Comparison of ENCODE assay signal across 8 cellular contexts in the genomic region with DNA sequence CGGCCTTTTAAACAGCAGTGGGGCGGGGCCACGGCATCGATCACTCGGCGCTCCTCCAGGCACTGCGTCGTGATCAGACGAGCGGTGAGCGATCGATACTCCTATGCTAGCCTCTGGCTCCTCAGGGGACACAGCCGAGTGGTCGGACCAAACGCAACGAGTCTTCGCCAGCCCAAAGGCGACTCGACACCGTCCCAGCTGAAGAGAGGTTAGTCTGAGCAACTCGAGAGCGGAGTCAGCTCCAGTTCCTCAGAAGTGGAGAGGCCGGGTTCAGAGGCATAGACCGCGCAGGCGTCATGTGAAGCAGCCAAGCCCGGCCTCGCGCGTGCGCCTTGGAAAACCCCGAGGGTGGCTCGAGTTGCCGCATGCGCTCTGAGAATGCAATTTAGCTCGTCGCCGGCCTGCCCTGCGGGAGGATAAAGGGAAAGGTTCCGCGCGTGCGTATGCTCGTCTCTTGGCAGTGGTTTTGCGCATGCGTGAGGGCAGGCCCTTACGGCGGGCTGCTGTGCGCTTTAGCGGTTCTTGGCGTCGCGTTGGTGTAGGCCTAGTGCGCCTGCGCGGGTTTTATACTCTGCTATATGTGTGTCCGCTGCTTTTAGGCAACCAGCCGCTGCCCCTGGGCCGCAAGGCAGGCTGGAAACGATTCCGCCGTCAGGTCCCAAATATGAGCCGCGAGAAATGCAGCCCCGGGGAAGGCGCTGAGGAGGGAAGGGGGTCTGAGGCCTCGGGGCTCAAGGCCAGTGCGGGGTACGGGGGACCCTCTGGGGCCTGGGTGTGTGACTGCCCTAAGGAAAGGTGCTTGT. TPM values are rescaled to one million over a fixed set of nuclear protein-coding genes. Genes with fewer than 3 reads are reported as not detected.
DNase-seq lines count a peak whose midpoint lies in the region; ATAC-seq and TF ChIP-seq lines count a peak whose summit lies in the region.

A gene (plus strand): TSS at position 98 of the 803 bp plus-strand sequence. CDS start 6,598 bp downstream, outside the sequence.

- no peaks in the 10 kb centered on the region for H3K27me3 Mint-ChIP-seq in activated T-cell treated with anti-CD3 and anti-CD28 coated beads, Interleukin-2, amount 50 U/mL, for 72 hours (ENCODE audit: low read depth)

- H4K20me1 ChIP-seq in KMS-11 (ENCODE audit: insufficient read depth), result no peaks in the 10 kb centered on the region

- peak within 1 kb of the TSS; percentile 93 for H3K4me2 ChIP-seq in KMS-11

- H3K4me1 Mint-ChIP-seq in activated T-cell treated with anti-CD3 and anti-CD28 coated beads, Interleukin-2, amount 50 U/mL, for 72 hours (ENCODE audit: low read depth), result peaks cover 59% of the 10 kb centered on the region

- peak; percentile 65 to 72 for TF ChIP-seq POLR2A in Peyer's patch (IDR thresholded peaks at IDR 0.05)
- peak in 3 of 4 donors; percentile 44 to 68 (median 52) for TF ChIP-seq POLR2A in esophagus squamous epithelium (IDR thresholded peaks at IDR 0.05)

- H3K9me3 Mint-ChIP-seq in activated T-cell treated with anti-CD3 and anti-CD28 coated beads, Interleukin-2, amount 50 U/mL, for 72 hours, result peaks cover 0 to 4% of the 10 kb centered on the region in 2 donors

- H3K27ac Mint-ChIP-seq in activated T-cell treated with anti-CD3 and anti-CD28 coated beads, Interleukin-2, amount 50 U/mL, for 72 hours, result peak within 1 kb of the TSS; percentile 99

- WGBS in esophagus squamous epithelium, 2 donors, result 0% methylated on average over 13 to 40 of the region's 69 CpGs

- ATAC-seq in GM21737 (IDR thresholded peaks at IDR 0.05; ENCODE audit: unreplicated experiment), result peak; percentile 72
- peak; percentile 87 to 89 for ATAC-seq in activated T-cell treated with anti-CD3 and anti-CD28 coated beads, Interleukin-2, amount 50 U/mL, for 72 hours (replicated peaks in 1 of 2)

- no peaks in the 10 kb centered on the region for H3K36me3 ChIP-seq in KMS-11 (ENCODE audit: insufficient read depth)
- H3K36me3 ChIP-seq in Peyer's patch, result no peaks in the 10 kb centered on the region
- no peaks in the 10 kb centered on the region for H3K36me3 ChIP-seq in esophagus squamous epithelium

- DNase-seq in DMS53 treated with DMSO at 0.1 percent for 48 hours (lab: John Stamatoyannopoulos, UW; ENCODE audit: unreplicated experiment) (peak; percentile 96), Peyer's patch (peak; percentile 97 to 100 (median 99)), esophagus squamous epithelium (lab: John Stamatoyannopoulos, UW) (peak; percentile 96), myocyte (ENCODE audit: low read depth) (peak; percentile 100)
- DNase-seq in activated T-cell treated with anti-CD3 and anti-CD28 coated beads, Interleukin-2, amount 50 U/mL, for 72 hours, result peak; percentile 99 to 100
- peak; percentile 99 for DNase-seq in stimulated activated CD8-positive, alpha-beta memory T cell treated with anti-CD3 and anti-CD28 coated beads, Interleukin-7, amount 100 ng/mL, for 48 hours (ENCODE audit: extremely low read depth in 1 of 2, low read depth in 1 of 2)

- peaks cover 2 to 5% of the 10 kb centered on the region in 2 donors for H3K36me3 Mint-ChIP-seq in activated T-cell treated with anti-CD3 and anti-CD28 coated beads, Interleukin-2, amount 50 U/mL, for 72 hours (ENCODE audit: insufficient read depth in 2 of 2)

- H3K9ac ChIP-seq in KMS-11, result peak within 1 kb of the TSS; percentile 92

- H3K9me3 ChIP-seq in Peyer's patch (no peaks in the 10 kb centered on the region), esophagus squamous epithelium (no peaks in the 10 kb centered on the region)

- intact Hi-C loops in esophagus squamous epithelium (cut with DNase I), result no loop called here

- H3K4me3 ChIP-seq in KMS-11 (IDR thresholded peaks at IDR 0.05; ENCODE audit: insufficient read depth, low read depth, low read length) (no peak within 1 kb of the TSS), Peyer's patch (peak within 1 kb of the TSS; percentile 58 to 86 (median 78)), esophagus squamous epithelium (peak within 1 kb of the TSS; percentile 60 to 85 (median 78))

- H3K27ac ChIP-seq in KMS-11 (peak within 1 kb of the TSS; percentile 95), Peyer's patch (peak within 1 kb of the TSS; percentile 92 to 98 (median 94)), esophagus squamous epithelium (peak within 1 kb of the TSS; percentile 94 to 99 (median 98))

- TF ChIP-seq CTCF in KMS-11 (conservative IDR thresholded peaks at IDR 0.05; ENCODE audit: low read depth, low read length) (no peak), Peyer's patch (IDR thresholded peaks at IDR 0.05) (peak in 1 of 6 experiments; percentile 13), esophagus squamous epithelium (IDR thresholded peaks at IDR 0.05) (peak in 4 of 6 experiments; percentile 4 to 46 (median 12))

- H3K4me1 ChIP-seq in KMS-11 (ENCODE audit: low read depth, poor library complexity, severe bottlenecking) (peaks cover 79% of the 10 kb centered on the region), Peyer's patch (peaks cover 0 to 26% (median 15%) of the 10 kb centered on the region in 4 donors), esophagus squamous epithelium (peaks cover 8 to 28% (median 11%) of the 10 kb centered on the region in 3 donors)

- H3K4me3 Mint-ChIP-seq in activated T-cell treated with anti-CD3 and anti-CD28 coated beads, Interleukin-2, amount 50 U/mL, for 72 hours, result peak within 1 kb of the TSS; percentile 95 to 98

- peak within 1 kb of the TSS; percentile 88 for H2AFZ ChIP-seq in KMS-11 (ENCODE audit: low read depth)

- H3K79me2 ChIP-seq in KMS-11 (ENCODE audit: insufficient read depth, low read depth), result peaks cover 12% of the 10 kb centered on the region

- H3K27me3 ChIP-seq in KMS-11 (ENCODE audit: insufficient read depth, low read depth) (no peaks in the 10 kb centered on the region), Peyer's patch (no peaks in the 10 kb centered on the region), esophagus squamous epithelium (no peaks in the 10 kb centered on the region)

RNA-seq across cellular contexts. Expression of the gene that starts here (rescaled TPM):
- total RNA-seq in Peyer's patch, result 100 to 1,000 TPM in 1 of 4 donors, 10 to 100 TPM in 3; 22.3 to 130 (median 40.9) TPM
- total RNA-seq in activated T-cell treated with anti-CD3 and anti-CD28 coated beads, Interleukin-2, amount 50 U/mL, for 72 hours, result 10 to 100 TPM; 12.8 to 16.2 TPM
- total RNA-seq in esophagus squamous epithelium, result 1 to 10 TPM in 3 of 4 donors, under 1 TPM in 1; 0.56 to 4.4 (median 2.5) TPM
- total RNA-seq in myocyte, result 4.3 and 7.2 TPM in 2 replicates
- 3.6 TPM for polyA plus RNA-seq in myocyte (2012)
